17 cellular contexts compared by ENCODE assay signal in the genomic region with DNA sequence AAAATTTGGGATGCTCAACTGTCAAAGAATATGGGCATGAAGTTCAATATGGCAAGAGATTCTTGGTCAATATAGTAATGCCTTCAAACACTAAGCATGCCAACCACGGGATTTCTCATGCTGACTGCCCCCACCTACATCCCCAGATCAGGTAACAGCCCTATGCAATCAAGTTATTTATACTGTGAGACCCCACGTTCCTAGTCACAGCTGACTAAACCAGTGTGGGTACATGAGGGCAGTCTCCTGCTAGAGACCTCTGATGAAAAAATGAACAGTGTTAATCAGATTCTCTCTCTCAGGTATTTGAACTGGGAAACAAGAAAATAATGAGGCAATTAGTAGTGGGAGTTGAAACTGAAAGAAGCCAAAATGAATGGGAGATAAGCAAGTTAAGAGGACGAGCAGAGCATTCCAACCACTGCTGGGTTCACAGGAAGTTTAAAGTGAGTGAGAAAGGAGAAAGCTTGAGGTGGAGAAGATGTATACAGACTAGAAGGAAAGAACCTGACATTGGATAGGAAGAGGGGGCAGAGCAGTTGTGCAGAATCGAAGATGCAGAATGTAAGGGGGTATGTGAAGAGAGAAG.
"Had no signal": no experiment of that assay in that cellular context is flagged by ENCODE, and none has a peak within 500 bp of the region (broad histone marks: within the 10 kb centered on the region; RNA-seq: fewer than 3 reads in every experiment).

No MANE protein-coding gene starts in this region.

- H3K27me3 ChIP-seq: adrenal gland, body of pancreas, hepatocyte, testis, upper lobe of right lung had no signal

- ATAC-seq: body of pancreas; lower lobe of right lung; mucosa of descending colon; natural killer cell treated with Interleukin-12 subunit alpha and Interleukin-12 subunit beta and Interleukin-15 and Interleukin-18, amount 100 ng/mL, for 72 hours; stimulated activated naive CD8-positive, alpha-beta T cell treated with anti-CD3 and anti-CD28 coated beads, Interleukin-15, amount 100 ng/mL, for 72 hours; upper lobe of right lung had no signal

- H3K79me2 ChIP-seq: hepatocyte had no signal

- H3K4me1 Mint-ChIP-seq: central memory CD8-positive, alpha-beta T cell had no signal

- H3K27ac ChIP-seq: adrenal gland, body of pancreas, hepatocyte, lower lobe of right lung, testis, upper lobe of right lung, VCaP had no signal

- H3K27ac Mint-ChIP-seq: activated naive CD4-positive, alpha-beta T cell treated with anti-CD3 and anti-CD28 coated beads for 36 hours; natural killer cell treated with Interleukin-12 subunit alpha and Interleukin-12 subunit beta and Interleukin-15 and Interleukin-18, amount 100 ng/mL, for 72 hours had no signal

- H3K27me3 Mint-ChIP-seq: central memory CD8-positive, alpha-beta T cell; natural killer cell treated with Interleukin-12 subunit alpha and Interleukin-12 subunit beta and Interleukin-15 and Interleukin-18, amount 100 ng/mL, for 72 hours; stimulated activated naive CD8-positive, alpha-beta T cell treated with anti-CD3 and anti-CD28 coated beads, Interleukin-15, amount 100 ng/mL, for 72 hours had no signal

- H3K9me3 ChIP-seq: adrenal gland, body of pancreas, lower lobe of right lung, mucosa of descending colon, testis, upper lobe of right lung had no signal

- DNase-seq: activated CD4-positive, alpha-beta T cell treated with anti-CD3 and anti-CD28 coated beads for 48 hours; activated naive CD4-positive, alpha-beta T cell treated with anti-CD3 and anti-CD28 coated beads for 36 hours; adrenal gland; body of pancreas; effector memory CD4-positive, alpha-beta T cell; kidney glomerular epithelial cell; lower lobe of right lung; mucosa of descending colon; stimulated activated CD4-positive, alpha-beta T cell treated with anti-CD3 and anti-CD28 coated beads, Interleukin-4, amount 100 ng/mL, for 24 hours; stimulated activated naive CD8-positive, alpha-beta T cell treated with anti-CD3 and anti-CD28 coated beads, Interleukin-15, amount 100 ng/mL, for 72 hours; T1000; testis; upper lobe of right lung had no signal

- H3K4me2 ChIP-seq: hepatocyte had no signal

- H3K36me3 Mint-ChIP-seq: natural killer cell treated with Interleukin-12 subunit alpha and Interleukin-12 subunit beta and Interleukin-15 and Interleukin-18, amount 100 ng/mL, for 72 hours had no signal

- H3K4me3 ChIP-seq: adrenal gland, body of pancreas, hepatocyte, lower lobe of right lung, mucosa of descending colon, testis, upper lobe of right lung had no signal

- H3K4me3 Mint-ChIP-seq: activated naive CD4-positive, alpha-beta T cell treated with anti-CD3 and anti-CD28 coated beads for 36 hours; central memory CD8-positive, alpha-beta T cell; natural killer cell treated with Interleukin-12 subunit alpha and Interleukin-12 subunit beta and Interleukin-15 and Interleukin-18, amount 100 ng/mL, for 72 hours; stimulated activated naive CD8-positive, alpha-beta T cell treated with anti-CD3 and anti-CD28 coated beads, Interleukin-15, amount 100 ng/mL, for 72 hours had no signal

- H3K4me1 ChIP-seq: adrenal gland, body of pancreas, lower lobe of right lung, testis, upper lobe of right lung had no signal

- H3K9me3 Mint-ChIP-seq: activated naive CD4-positive, alpha-beta T cell treated with anti-CD3 and anti-CD28 coated beads for 36 hours; central memory CD8-positive, alpha-beta T cell; natural killer cell treated with Interleukin-12 subunit alpha and Interleukin-12 subunit beta and Interleukin-15 and Interleukin-18, amount 100 ng/mL, for 72 hours; stimulated activated naive CD8-positive, alpha-beta T cell treated with anti-CD3 and anti-CD28 coated beads, Interleukin-15, amount 100 ng/mL, for 72 hours had no signal
